11 cellular contexts compared by ENCODE assay signal in the genomic region with DNA sequence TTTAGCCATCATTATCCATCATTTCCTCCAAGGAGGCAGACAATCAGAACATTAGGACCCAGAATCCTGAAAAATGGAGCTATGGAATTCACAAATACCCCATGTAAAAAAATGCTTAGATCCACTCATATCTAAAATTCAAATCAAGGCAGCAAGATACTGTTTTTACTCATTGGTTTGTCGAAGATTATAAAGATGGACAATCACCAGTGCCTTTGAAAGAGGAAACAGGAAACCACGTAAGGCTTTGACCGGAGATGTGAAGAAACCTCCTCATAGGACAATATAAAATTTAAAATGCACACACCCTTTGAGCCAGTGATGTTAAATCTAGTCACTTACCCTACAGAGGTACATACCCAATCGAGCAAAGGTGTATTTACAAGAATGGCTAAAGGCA.
A peak's percentile ranks its signal among the peaks of the same experiment; 100 is the strongest.
DNase-seq lines count a peak whose midpoint lies in the region; ATAC-seq, FAIRE-seq and TF ChIP-seq lines count a peak whose summit lies in the region.
"Had no signal": no experiment of that assay in that cellular context is flagged by ENCODE, and none has a peak within 500 bp of the region (broad histone marks: within the 10 kb centered on the region; RNA-seq: fewer than 3 reads in every experiment).

No MANE protein-coding gene starts in this region.

- no peaks in the 10 kb centered on the region for H3K9me2 ChIP-seq in MM.1S (replicated peaks; ENCODE audit: insufficient read depth, low read length)

- H2AFZ ChIP-seq in MM.1S (ENCODE audit: low read length): no peak overlapping the region

- H3K9me3 ChIP-seq in MM.1S (replicated peaks; ENCODE audit: insufficient read depth, low read length): no peaks in the 10 kb centered on the region
- no peaks in the 10 kb centered on the region for H3K9me3 ChIP-seq in small intestine (ENCODE audit: control insufficient read depth, low read depth)

- H3K36me3 ChIP-seq in MM.1S (replicated peaks; ENCODE audit: insufficient read depth, low read length) (no peaks in the 10 kb centered on the region), small intestine (ENCODE audit: control insufficient read depth in 2 of 2, insufficient read depth in 2 of 2, low read length in 2 of 2) (no peaks in the 10 kb centered on the region)

- peaks cover 58% of the 10 kb centered on the region for H3K4me1 Mint-ChIP-seq in activated CD4-positive, alpha-beta memory T cell treated with anti-CD3 and anti-CD28 coated beads, Interleukin-2, amount 10 ng/mL, durations not matched to agents 7 days and 5 days
- peaks cover 47% of the 10 kb centered on the region for H3K4me1 Mint-ChIP-seq in activated CD4-positive, alpha-beta memory T cell treated with anti-CD3 and anti-CD28 coated beads for 36 hours (ENCODE audit: low read depth)
- H3K4me1 Mint-ChIP-seq in activated naive CD8-positive, alpha-beta T cell treated with anti-CD3 and anti-CD28 coated beads, Interleukin-2, amount 50 U/mL, for 24 hours: peaks cover 61% of the 10 kb centered on the region
- H3K4me1 Mint-ChIP-seq in stimulated activated memory B cell treated with anti-CD40 and anti-IgM and Interleukin-4, amounts not matched to agents 10 μg/mL and 1 μg/mL and 100 μg/mL, for 72 hours: peaks cover 56% of the 10 kb centered on the region

- H3K4me3 Mint-ChIP-seq in activated CD4-positive, alpha-beta memory T cell treated with anti-CD3 and anti-CD28 coated beads, Interleukin-2, amount 10 ng/mL, durations not matched to agents 7 days and 5 days: peak overlapping the region; percentile 29
- H3K4me3 Mint-ChIP-seq in activated CD4-positive, alpha-beta memory T cell treated with anti-CD3 and anti-CD28 coated beads for 36 hours: no peak overlapping the region
- H3K4me3 Mint-ChIP-seq in activated naive CD8-positive, alpha-beta T cell treated with anti-CD3 and anti-CD28 coated beads, Interleukin-2, amount 50 U/mL, for 24 hours: peak overlapping the region; percentile 45
- H3K4me3 Mint-ChIP-seq in stimulated activated memory B cell treated with anti-CD40 and anti-IgM and Interleukin-4, amounts not matched to agents 10 μg/mL and 1 μg/mL and 100 μg/mL, for 72 hours: no peak overlapping the region
- H3K4me3 Mint-ChIP-seq: nephron progenitor cell had no signal

- POLR2A ChIA-PET in activated CD4-positive, alpha-beta memory T cell treated with anti-CD3 and anti-CD28 coated beads, Interleukin-2, amount 10 ng/mL, durations not matched to agents 7 days and 5 days (lab: Charles Lee): interaction anchor here (4.3 to 10.5 kb wide), 2 partner anchors 24 to 129 kb away, joined by 15 to 353 read pairs; a partner anchor contains a TSS
- POLR2A ChIA-PET in activated CD4-positive, alpha-beta memory T cell treated with anti-CD3 and anti-CD28 coated beads for 36 hours (lab: Charles Lee): no interaction called here

- no peak for FAIRE-seq in small intestine (lab: Jason Lieb, UNC)

- H3K27ac Mint-ChIP-seq in activated CD4-positive, alpha-beta memory T cell treated with anti-CD3 and anti-CD28 coated beads, Interleukin-2, amount 10 ng/mL, durations not matched to agents 7 days and 5 days: peak overlapping the region; percentile 90
- no peak overlapping the region for H3K27ac Mint-ChIP-seq in activated CD4-positive, alpha-beta memory T cell treated with anti-CD3 and anti-CD28 coated beads for 36 hours
- H3K27ac Mint-ChIP-seq in activated naive CD8-positive, alpha-beta T cell treated with anti-CD3 and anti-CD28 coated beads, Interleukin-2, amount 50 U/mL, for 24 hours: peak overlapping the region; percentile 74
- peak overlapping the region; percentile 97 for H3K27ac Mint-ChIP-seq in stimulated activated memory B cell treated with anti-CD40 and anti-IgM and Interleukin-4, amounts not matched to agents 10 μg/mL and 1 μg/mL and 100 μg/mL, for 72 hours
- H3K27ac Mint-ChIP-seq: nephron progenitor cell had no signal

- intact Hi-C loops in activated CD4-positive, alpha-beta memory T cell treated with anti-CD3 and anti-CD28 coated beads for 36 hours (cut with micrococcal nuclease): loop anchor here (5.0 kb wide), 1 partner anchor 69 kb away; no protein-coding TSS in a partner anchor

- H3K4me1 ChIP-seq in MM.1S (ENCODE audit: low read length): peaks cover 42% of the 10 kb centered on the region
- peaks cover 0 to 7% of the 10 kb centered on the region in 2 donors for H3K4me1 ChIP-seq in small intestine (ENCODE audit: control insufficient read depth in 2 of 2, insufficient read depth in 1 of 2, low read depth in 1 of 2, low read length in 1 of 2)

- H3K79me2 ChIP-seq in MM.1S (ENCODE audit: low read length): peaks cover 38% of the 10 kb centered on the region

- peaks cover 22% of the 10 kb centered on the region for H3K36me3 Mint-ChIP-seq in activated CD4-positive, alpha-beta memory T cell treated with anti-CD3 and anti-CD28 coated beads, Interleukin-2, amount 10 ng/mL, durations not matched to agents 7 days and 5 days (ENCODE audit: low read depth)
- H3K36me3 Mint-ChIP-seq in activated CD4-positive, alpha-beta memory T cell treated with anti-CD3 and anti-CD28 coated beads for 36 hours: peaks cover 2% of the 10 kb centered on the region
- H3K36me3 Mint-ChIP-seq in activated naive CD8-positive, alpha-beta T cell treated with anti-CD3 and anti-CD28 coated beads, Interleukin-2, amount 50 U/mL, for 24 hours (ENCODE audit: low read depth): peaks cover 3% of the 10 kb centered on the region
- peaks cover 38% of the 10 kb centered on the region for H3K36me3 Mint-ChIP-seq in stimulated activated memory B cell treated with anti-CD40 and anti-IgM and Interleukin-4, amounts not matched to agents 10 μg/mL and 1 μg/mL and 100 μg/mL, for 72 hours

- no peak overlapping the region for H3K9ac ChIP-seq in MM.1S (ENCODE audit: low read length)

- H3F3A ChIP-seq in MM.1S (ENCODE audit: insufficient read depth, low read length): no peaks in the 10 kb centered on the region

- H3K9me3 Mint-ChIP-seq in activated CD4-positive, alpha-beta memory T cell treated with anti-CD3 and anti-CD28 coated beads, Interleukin-2, amount 10 ng/mL, durations not matched to agents 7 days and 5 days: no peaks in the 10 kb centered on the region
- no peaks in the 10 kb centered on the region for H3K9me3 Mint-ChIP-seq in activated CD4-positive, alpha-beta memory T cell treated with anti-CD3 and anti-CD28 coated beads for 36 hours
- no peaks in the 10 kb centered on the region for H3K9me3 Mint-ChIP-seq in activated naive CD8-positive, alpha-beta T cell treated with anti-CD3 and anti-CD28 coated beads, Interleukin-2, amount 50 U/mL, for 24 hours
- no peaks in the 10 kb centered on the region for H3K9me3 Mint-ChIP-seq in stimulated activated memory B cell treated with anti-CD40 and anti-IgM and Interleukin-4, amounts not matched to agents 10 μg/mL and 1 μg/mL and 100 μg/mL, for 72 hours
- H3K9me3 Mint-ChIP-seq: nephron progenitor cell had no signal

- CTCF ChIA-PET in activated CD4-positive, alpha-beta memory T cell treated with anti-CD3 and anti-CD28 coated beads, Interleukin-2, amount 10 ng/mL, durations not matched to agents 7 days and 5 days (lab: Charles Lee): interaction anchor here (1.5 kb wide), 2 partner anchors 10 to 29 kb away, joined by 7 to 15 read pairs; no protein-coding TSS in a partner anchor
- CTCF ChIA-PET in activated CD4-positive, alpha-beta memory T cell treated with anti-CD3 and anti-CD28 coated beads for 36 hours (lab: Charles Lee): interaction anchor here (1.0 kb wide), 1 partner anchor 127 kb away, joined by 3 read pairs; no protein-coding TSS in a partner anchor

- peak overlapping the region; percentile 21; the same call in 1 of the 2 replicates for H3K4me2 ChIP-seq in MM.1S (ENCODE audit: low read depth, low read length)

- H3K27me3 ChIP-seq in MM.1S (replicated peaks; ENCODE audit: insufficient read depth, low read length) (no peaks in the 10 kb centered on the region), small intestine (ENCODE audit: control insufficient read depth in 2 of 2, insufficient read depth in 2 of 2, low read length in 2 of 2) (no peaks in the 10 kb centered on the region)

- H3K27ac ChIP-seq in MM.1S (ENCODE audit: low read length) (peak overlapping the region; percentile 4; the same call in 1 of the 2 replicates), small intestine (ENCODE audit: low read depth in 1 of 2, low read length in 1 of 2) (peak overlapping the region in 1 of 2 donors; percentile 29)

- TF ChIP-seq CTCF in MM.1S (IDR thresholded peaks at IDR 0.05; ENCODE audit: low read length): no peak

- ATAC-seq in activated naive CD8-positive, alpha-beta T cell treated with anti-CD3 and anti-CD28 coated beads, Interleukin-2, amount 50 U/mL, for 24 hours: no peak
- no peak for ATAC-seq in stimulated activated memory B cell treated with anti-CD40 and anti-IgM and Interleukin-4, amounts not matched to agents 10 μg/mL and 1 μg/mL and 100 μg/mL, for 72 hours
- ATAC-seq in GM18873 (IDR thresholded peaks at IDR 0.05; ENCODE audit: low FRiP score, unreplicated experiment) (no peak), GM18858 (IDR thresholded peaks at IDR 0.05; ENCODE audit: unreplicated experiment) (no peak)

- H3K4me3 ChIP-seq in MM.1S (ENCODE audit: low read length): no peak overlapping the region
- H3K4me3 ChIP-seq in small intestine (ENCODE audit: low read depth in 1 of 2, low read length in 2 of 2): no peak overlapping the region

- DNase-seq in activated CD4-positive, alpha-beta memory T cell treated with anti-CD3 and anti-CD28 coated beads, Interleukin-2, amount 10 ng/mL, durations not matched to agents 7 days and 5 days: no peak
- DNase-seq in activated CD4-positive, alpha-beta memory T cell treated with anti-CD3 and anti-CD28 coated beads for 36 hours: no peak
- DNase-seq in MM.1S: peak; percentile 11
- DNase-seq in activated naive CD8-positive, alpha-beta T cell treated with anti-CD3 and anti-CD28 coated beads, Interleukin-2, amount 50 U/mL, for 24 hours: no peak
- DNase-seq in small intestine: no peak
- DNase-seq: activated CD4-positive, CD25-positive, alpha-beta regulatory T cell; NCI-H2107; nephron progenitor cell had no signal

- WGBS in small intestine, 3 donors: 64 to 85% (median 74%) methylated on average over 4 of the region's 4 CpGs

- no peaks in the 10 kb centered on the region for H3K27me3 Mint-ChIP-seq in activated CD4-positive, alpha-beta memory T cell treated with anti-CD3 and anti-CD28 coated beads, Interleukin-2, amount 10 ng/mL, durations not matched to agents 7 days and 5 days
- H3K27me3 Mint-ChIP-seq in activated CD4-positive, alpha-beta memory T cell treated with anti-CD3 and anti-CD28 coated beads for 36 hours: no peaks in the 10 kb centered on the region
- no peaks in the 10 kb centered on the region for H3K27me3 Mint-ChIP-seq in activated naive CD8-positive, alpha-beta T cell treated with anti-CD3 and anti-CD28 coated beads, Interleukin-2, amount 50 U/mL, for 24 hours
- no peaks in the 10 kb centered on the region for H3K27me3 Mint-ChIP-seq in stimulated activated memory B cell treated with anti-CD40 and anti-IgM and Interleukin-4, amounts not matched to agents 10 μg/mL and 1 μg/mL and 100 μg/mL, for 72 hours

- no peaks in the 10 kb centered on the region for H4K20me1 ChIP-seq in MM.1S (ENCODE audit: insufficient read depth, low read length)

Comparison
In these comparisons a context has a peak if more than half of its experiments do, and no peak if none do; other contexts are left out.
1. H3K4me3 Mint-ChIP-seq: peak in activated CD4-positive, alpha-beta memory T cell treated with anti-CD3 and anti-CD28 coated beads, Interleukin-2, amount 10 ng/mL, durations not matched to agents 7 days and 5 days (single experiment) and activated naive CD8-positive, alpha-beta T cell treated with anti-CD3 and anti-CD28 coated beads, Interleukin-2, amount 50 U/mL, for 24 hours (single experiment); none in activated CD4-positive, alpha-beta memory T cell treated with anti-CD3 and anti-CD28 coated beads for 36 hours (single experiment) and stimulated activated memory B cell treated with anti-CD40 and anti-IgM and Interleukin-4, amounts not matched to agents 10 μg/mL and 1 μg/mL and 100 μg/mL, for 72 hours (single experiment).